ENCODE assay signal across 8 cellular contexts in the genomic region with DNA sequence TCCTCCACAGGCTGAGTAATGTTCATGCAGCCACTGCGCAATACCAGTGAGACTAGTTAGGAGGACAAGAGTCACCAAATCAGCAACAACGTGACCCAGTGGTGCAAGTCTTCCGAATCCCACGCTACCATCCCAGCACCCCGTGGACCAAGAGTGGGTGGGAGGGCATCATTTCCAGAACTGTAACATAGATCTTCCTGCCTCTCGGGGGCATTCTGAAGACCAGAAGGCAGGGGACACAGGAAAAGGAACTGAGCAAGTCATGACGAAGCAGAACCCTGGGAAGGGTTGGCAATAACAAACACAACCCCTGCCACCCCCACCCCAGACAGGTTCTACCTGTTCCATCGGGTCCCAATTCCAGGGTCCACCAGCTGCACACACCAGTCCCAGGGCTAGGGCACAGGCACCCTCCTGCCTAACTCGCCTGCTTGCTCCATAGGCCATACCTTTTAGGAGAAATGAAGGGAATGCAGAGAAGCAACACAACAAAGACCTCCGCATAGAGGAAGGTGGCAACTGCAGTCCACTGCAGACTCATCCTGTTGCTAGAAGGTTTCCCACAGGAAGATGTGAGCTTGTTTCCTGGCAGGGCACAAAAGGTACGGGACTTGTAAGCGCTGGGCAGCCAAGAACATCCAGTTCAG. TPM values are rescaled to one million over a fixed set of nuclear protein-coding genes. Genes with fewer than 3 reads are reported as not detected.
DNase-seq lines count a peak whose midpoint lies in the region; ATAC-seq, FAIRE-seq and TF ChIP-seq lines count a peak whose summit lies in the region.

No MANE protein-coding gene starts in this region.

- DNase-seq in CD4-positive, CD25-positive, alpha-beta regulatory T cell: no peak
- DNase-seq in colonic mucosa (no peak), natural killer cell (no peak), inferior parietal cortex (ENCODE audit: extremely low spot score) (no peak), retina (no peak), DMS153 treated with DMSO at 0.1 percent for 48 hours (lab: John Stamatoyannopoulos, UW; ENCODE audit: unreplicated experiment) (no peak), GM12892 (ENCODE audit: insufficient read length) (no peak)

- no peak for TF ChIP-seq CTCF in Loucy (conservative IDR thresholded peaks at IDR 0.05; ENCODE audit: low read length)
- TF ChIP-seq CTCF in colonic mucosa (IDR thresholded peaks at IDR 0.05): no peak
- no peak for TF ChIP-seq CTCF in natural killer cell (IDR thresholded peaks at IDR 0.05)

- no peaks in the 10 kb centered on the region for H3K27me3 ChIP-seq in CD4-positive, CD25-positive, alpha-beta regulatory T cell (ENCODE audit: control insufficient read depth, insufficient read depth, low read length)
- H3K27me3 ChIP-seq in Loucy (ENCODE audit: insufficient read depth, low read length, poor library complexity, severe bottlenecking) (no peaks in the 10 kb centered on the region), colonic mucosa (no peaks in the 10 kb centered on the region)

- H3K79me2 ChIP-seq in Loucy (ENCODE audit: insufficient read depth, low read length): peaks cover 65% of the 10 kb centered on the region

- no peak for TF ChIP-seq POLR2A in GM12892 (IDR thresholded peaks at IDR 0.05; ENCODE audit: low read depth, low read length)

- no peaks in the 10 kb centered on the region for H3K9me2 ChIP-seq in Loucy (replicated peaks; ENCODE audit: low read depth, low read length)

- no peaks in the 10 kb centered on the region for H3K9me3 ChIP-seq in CD4-positive, CD25-positive, alpha-beta regulatory T cell (ENCODE audit: control insufficient read depth in 2 of 2, low read length in 2 of 2)
- H3K9me3 ChIP-seq in Loucy (ENCODE audit: insufficient read depth, low read depth, low read length): no peaks in the 10 kb centered on the region
- H3K9me3 ChIP-seq in colonic mucosa: no peaks in the 10 kb centered on the region

- FAIRE-seq in GM12892 (lab: Jason Lieb, UNC): no peak

- peaks cover 46% of the 10 kb centered on the region for H3K4me1 ChIP-seq in CD4-positive, CD25-positive, alpha-beta regulatory T cell (ENCODE audit: control insufficient read depth, insufficient read depth, low read length, poor library complexity, severe bottlenecking)
- peaks cover 32% of the 10 kb centered on the region for H3K4me1 ChIP-seq in Loucy (ENCODE audit: insufficient read depth, low read length, poor library complexity, severe bottlenecking)
- peaks cover 22% of the 10 kb centered on the region for H3K4me1 ChIP-seq in colonic mucosa

- peaks cover 6% of the 10 kb centered on the region for H3K36me3 Mint-ChIP-seq in CD4-positive, CD25-positive, alpha-beta regulatory T cell
- no peaks in the 10 kb centered on the region for H3K36me3 Mint-ChIP-seq in natural killer cell

- H3K4me2 ChIP-seq in Loucy (ENCODE audit: low read depth, low read length, poor library complexity, severe bottlenecking): peak overlapping the region; percentile 83

- peaks cover 0 to 44% (median 14%) of the 10 kb centered on the region in 4 donors for H3K4me1 Mint-ChIP-seq in CD4-positive, CD25-positive, alpha-beta regulatory T cell
- H3K4me1 Mint-ChIP-seq in natural killer cell: peaks cover 18 to 34% of the 10 kb centered on the region in 2 donors

- peak overlapping the region; percentile 86 to 94 (median 90) for H3K4me3 Mint-ChIP-seq in CD4-positive, CD25-positive, alpha-beta regulatory T cell
- H3K4me3 Mint-ChIP-seq in natural killer cell: peak overlapping the region; percentile 81

- peak overlapping the region; percentile 75 to 94 (median 87) for H3K27ac Mint-ChIP-seq in CD4-positive, CD25-positive, alpha-beta regulatory T cell
- H3K27ac Mint-ChIP-seq in natural killer cell: peak overlapping the region; percentile 74 to 80

- H3K36me3 ChIP-seq in CD4-positive, CD25-positive, alpha-beta regulatory T cell (ENCODE audit: control insufficient read depth, insufficient read depth, low read length): peaks cover 16% of the 10 kb centered on the region
- H3K36me3 ChIP-seq in Loucy (ENCODE audit: insufficient read depth, low read length): peaks cover 24% of the 10 kb centered on the region; the same call in 1 of the 2 replicates
- no peaks in the 10 kb centered on the region for H3K36me3 ChIP-seq in colonic mucosa

- no peak for ATAC-seq in CD4-positive, CD25-positive, alpha-beta regulatory T cell (ENCODE audit: low read depth in 2 of 2)
- no peak for ATAC-seq in natural killer cell

- peak overlapping the region; percentile 76 for H3K27ac ChIP-seq in CD4-positive, CD25-positive, alpha-beta regulatory T cell (ENCODE audit: insufficient read depth, low read length, poor library complexity, severe bottlenecking)
- peak overlapping the region; percentile 90 for H3K27ac ChIP-seq in colonic mucosa

- peaks cover 30% of the 10 kb centered on the region for H4K20me1 ChIP-seq in Loucy (ENCODE audit: insufficient read depth, low read length, poor library complexity, severe bottlenecking)

- peak overlapping the region; percentile 88 for H3K9ac ChIP-seq in Loucy (ENCODE audit: low read depth, low read length, poor library complexity, severe bottlenecking)
- peak overlapping the region; percentile 70 to 72 for H3K9ac ChIP-seq in colonic mucosa (ENCODE audit: low read depth in 2 of 2, low read length in 2 of 2)

- H2AFZ ChIP-seq in Loucy (ENCODE audit: low read length): no peak overlapping the region

- H3K4me3 ChIP-seq in CD4-positive, CD25-positive, alpha-beta regulatory T cell (ENCODE audit: low read depth, low read length): peak overlapping the region; percentile 64
- H3K4me3 ChIP-seq in Loucy (ENCODE audit: low read length, poor library complexity, severe bottlenecking) (peak overlapping the region; percentile 77), colonic mucosa (peak overlapping the region; percentile 51)

- H3K9me3 Mint-ChIP-seq in CD4-positive, CD25-positive, alpha-beta regulatory T cell: peaks cover 0 to 1% (median 0%) of the 10 kb centered on the region in 7 donors
- no peaks in the 10 kb centered on the region for H3K9me3 Mint-ChIP-seq in natural killer cell

- intact Hi-C loops in colonic mucosa (cut with DNase I): no loop called here
- intact Hi-C loops in natural killer cell (cut with micrococcal nuclease): no loop called here

- no peaks in the 10 kb centered on the region for H3K27me3 Mint-ChIP-seq in CD4-positive, CD25-positive, alpha-beta regulatory T cell
- no peaks in the 10 kb centered on the region for H3K27me3 Mint-ChIP-seq in natural killer cell (ENCODE audit: low read depth in 2 of 2)

- H3F3A ChIP-seq in Loucy (ENCODE audit: low read depth): no peaks in the 10 kb centered on the region

RNA-seq across cellular contexts. Expression of gene BCAP31, which starts 1.4 kb away (rescaled TPM):
- total RNA-seq in CD4-positive, CD25-positive, alpha-beta regulatory T cell: 99.9 TPM
- polyA plus RNA-seq in CD4-positive, CD25-positive, alpha-beta regulatory T cell: 100 to 1,000 TPM; 261 to 318 (median 276) TPM
- total RNA-seq in colonic mucosa: 100 to 1,000 TPM; 217 to 295 TPM
- 100 to 1,000 TPM; 109 to 131 (median 119) TPM for total RNA-seq in natural killer cell
- 65.0 TPM for polyA plus RNA-seq in GM12892 (2012; ENCODE audit: missing spikeins)

RNA-seq across cellular contexts. Expression of gene ABCD1, which starts 1.8 kb away (rescaled TPM):
- 7.5 TPM for total RNA-seq in CD4-positive, CD25-positive, alpha-beta regulatory T cell
- polyA plus RNA-seq in CD4-positive, CD25-positive, alpha-beta regulatory T cell: 1 to 10 TPM; 1.1 to 3.4 (median 1.5) TPM
- total RNA-seq in colonic mucosa (10 to 100 TPM; 12.7 to 16.8 TPM), natural killer cell (10 to 100 TPM; 12.2 to 13.9 (median 13.8) TPM)
- polyA plus RNA-seq in GM12892 (2012; ENCODE audit: missing spikeins): 0.47 TPM

RNA-seq across cellular contexts. Expression of gene SLC6A8, which starts 35.1 kb away (rescaled TPM):
- total RNA-seq in CD4-positive, CD25-positive, alpha-beta regulatory T cell: 3.4 TPM
- polyA plus RNA-seq in CD4-positive, CD25-positive, alpha-beta regulatory T cell: under 1 TPM; 0.08 to 0.72 (median 0.18) TPM
- total RNA-seq in colonic mucosa: 100 to 1,000 TPM; 197 to 435 TPM
- total RNA-seq in natural killer cell: 1 to 10 TPM in 2 of 3 donors, under 1 TPM in 1; 0.77 to 2.5 (median 1.4) TPM
- 1.8 TPM for polyA plus RNA-seq in GM12892 (2012; ENCODE audit: missing spikeins)

RNA-seq across cellular contexts. Expression of gene PLXNB3, which starts 41.2 kb away (rescaled TPM):
- total RNA-seq in CD4-positive, CD25-positive, alpha-beta regulatory T cell: 0.52 TPM
- polyA plus RNA-seq in CD4-positive, CD25-positive, alpha-beta regulatory T cell: not detected
- total RNA-seq in colonic mucosa (1 to 10 TPM in 1 of 2 donors, under 1 TPM in 1; 0.57 to 3.7 TPM), natural killer cell (1 to 10 TPM in 2 of 3 donors, not detected in 1; 1.2 to 1.3 TPM)
- polyA plus RNA-seq in GM12892 (2012; ENCODE audit: missing spikeins): not detected

RNA-seq across cellular contexts. Expression of gene PNCK, which starts 49.2 kb away (rescaled TPM):
- 0.54 TPM for total RNA-seq in CD4-positive, CD25-positive, alpha-beta regulatory T cell
- not detected for polyA plus RNA-seq in CD4-positive, CD25-positive, alpha-beta regulatory T cell
- total RNA-seq in colonic mucosa (10 to 100 TPM in 1 of 2 donors, 1 to 10 TPM in 1; 1.9 to 11.1 TPM), natural killer cell (1 to 10 TPM in 1 of 3 donors, under 1 TPM in 2; 0.66 to 1.1 (median 0.97) TPM)
- 2.3 TPM for polyA plus RNA-seq in GM12892 (2012; ENCODE audit: missing spikeins)

Comparison
In these comparisons a context has a peak if more than half of its experiments do, and no peak if none do; other contexts are left out.
1. RNA of gene SLC6A8, which starts 35.1 kb away (total RNA-seq): 197 to 435 TPM in colonic mucosa; 3.4 TPM in CD4-positive, CD25-positive, alpha-beta regulatory T cell (single experiment) and 0.77 to 2.5 TPM in natural killer cell; every median in the first group is over 10 times any median in the second.
2. Peak in every context shown above with its lines, with median percentiles within 50 percentile points of each other: H3K4me3 ChIP-seq.